Comparison of ENCODE assay signal across 1 cellular context in the genomic region with DNA sequence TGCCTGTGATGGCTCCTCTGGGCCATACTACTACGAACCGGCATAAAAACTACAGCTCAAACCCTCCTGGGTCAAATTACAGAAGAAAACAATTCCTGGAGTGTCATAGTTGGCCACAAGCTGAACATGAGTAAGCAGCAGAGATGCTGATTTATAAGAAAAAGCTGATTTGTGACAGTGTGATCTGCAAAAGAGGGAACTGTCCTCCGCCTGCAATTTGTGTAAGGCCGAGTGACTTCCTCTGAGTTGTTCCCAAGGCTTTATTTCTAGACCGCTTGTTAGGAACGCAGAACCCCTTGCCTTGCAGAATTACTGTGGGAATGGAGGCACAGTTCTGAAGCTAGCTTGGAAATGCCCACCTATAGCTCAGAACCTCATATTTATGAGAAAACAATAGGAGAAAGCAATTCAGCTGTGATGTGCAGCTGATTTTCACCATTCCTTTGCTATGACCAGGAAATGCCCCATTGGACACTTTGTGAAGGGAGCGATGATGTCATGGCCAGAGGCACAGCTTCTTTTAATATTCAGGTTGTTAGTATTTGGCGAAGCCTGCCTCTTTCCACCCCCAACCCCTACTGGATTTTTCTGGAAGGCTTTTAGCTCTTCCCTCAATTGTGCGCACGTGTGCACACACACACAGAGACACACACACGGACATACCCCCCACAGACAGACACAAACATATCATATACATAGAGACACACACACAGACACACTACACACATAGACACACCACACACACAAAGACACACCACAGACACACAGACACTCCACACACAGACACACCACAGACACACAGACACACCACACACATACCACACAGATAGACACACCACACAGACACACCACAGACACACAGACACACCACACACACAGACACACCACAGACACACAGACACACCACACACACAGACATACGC.
TF ChIP-seq lines count a peak whose summit lies in the region.

No MANE protein-coding gene starts in this region.

TF ChIP-seq in HEK293, 187 proteins besides CTCF, POLR2A, EP300 and RAD21 (continued from another document):
- TF ChIP-seq ZNF677 (tag by site-specific recombination; IDR thresholded peaks at IDR 0.05) (no peak), ZBTB1 (tag by site-specific recombination; IDR thresholded peaks at IDR 0.05) (no peak), ZNF621 (tag by site-specific recombination; IDR thresholded peaks at IDR 0.05) (no peak), OVOL3 (tag by site-specific recombination; IDR thresholded peaks at IDR 0.05) (no peak; the same call in 1 of the 2 replicates), HOXD13 (CRISPR knock-in tag; IDR thresholded peaks at IDR 0.05; ENCODE audit: borderline replicate concordance) (no peak), ZNF292 (tag by site-specific recombination; IDR thresholded peaks at IDR 0.05; ENCODE audit: borderline replicate concordance, low read depth) (no peak), ZNF560 (tag by site-specific recombination; IDR thresholded peaks at IDR 0.05; ENCODE audit: borderline replicate concordance) (no peak), ZFHX2 (tag by site-specific recombination; conservative IDR thresholded peaks at IDR 0.05) (no peak), ZNF274 (IDR thresholded peaks at IDR 0.05; ENCODE audit: low read length) (no peak), ZNF274 (tag by site-specific recombination; IDR thresholded peaks at IDR 0.05; ENCODE audit: borderline replicate concordance) (no peak), ZNF777 (tag by site-specific recombination; IDR thresholded peaks at IDR 0.05; ENCODE audit: borderline replicate concordance) (no peak), ZNF596 (tag by site-specific recombination; IDR thresholded peaks at IDR 0.05) (no peak), ZNF707 (tag by site-specific recombination; IDR thresholded peaks at IDR 0.05) (no peak)
- TF ChIP-seq, protein P1, sequence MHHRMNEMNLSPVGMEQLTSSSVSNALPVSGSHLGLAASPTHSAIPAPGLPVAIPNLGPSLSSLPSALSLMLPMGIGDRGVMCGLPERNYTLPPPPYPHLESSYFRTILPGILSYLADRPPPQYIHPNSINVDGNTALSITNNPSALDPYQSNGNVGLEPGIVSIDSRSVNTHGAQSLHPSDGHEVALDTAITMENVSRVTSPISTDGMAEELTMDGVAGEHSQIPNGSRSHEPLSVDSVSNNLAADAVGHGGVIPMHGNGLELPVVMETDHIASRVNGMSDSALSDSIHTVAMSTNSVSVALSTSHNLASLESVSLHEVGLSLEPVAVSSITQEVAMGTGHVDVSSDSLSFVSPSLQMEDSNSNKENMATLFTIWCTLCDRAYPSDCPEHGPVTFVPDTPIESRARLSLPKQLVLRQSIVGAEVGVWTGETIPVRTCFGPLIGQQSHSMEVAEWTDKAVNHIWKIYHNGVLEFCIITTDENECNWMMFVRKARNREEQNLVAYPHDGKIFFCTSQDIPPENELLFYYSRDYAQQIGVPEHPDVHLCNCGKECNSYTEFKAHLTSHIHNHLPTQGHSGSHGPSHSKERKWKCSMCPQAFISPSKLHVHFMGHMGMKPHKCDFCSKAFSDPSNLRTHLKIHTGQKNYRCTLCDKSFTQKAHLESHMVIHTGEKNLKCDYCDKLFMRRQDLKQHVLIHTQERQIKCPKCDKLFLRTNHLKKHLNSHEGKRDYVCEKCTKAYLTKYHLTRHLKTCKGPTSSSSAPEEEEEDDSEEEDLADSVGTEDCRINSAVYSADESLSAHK (tag by site-specific recombination; IDR thresholded peaks at IDR 0.05) = no peak
- TF ChIP-seq, protein P2, sequence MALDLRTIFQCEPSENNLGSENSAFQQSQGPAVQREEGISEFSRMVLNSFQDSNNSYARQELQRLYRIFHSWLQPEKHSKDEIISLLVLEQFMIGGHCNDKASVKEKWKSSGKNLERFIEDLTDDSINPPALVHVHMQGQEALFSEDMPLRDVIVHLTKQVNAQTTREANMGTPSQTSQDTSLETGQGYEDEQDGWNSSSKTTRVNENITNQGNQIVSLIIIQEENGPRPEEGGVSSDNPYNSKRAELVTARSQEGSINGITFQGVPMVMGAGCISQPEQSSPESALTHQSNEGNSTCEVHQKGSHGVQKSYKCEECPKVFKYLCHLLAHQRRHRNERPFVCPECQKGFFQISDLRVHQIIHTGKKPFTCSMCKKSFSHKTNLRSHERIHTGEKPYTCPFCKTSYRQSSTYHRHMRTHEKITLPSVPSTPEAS (tag by site-specific recombination; IDR thresholded peaks at IDR 0.05) = peak; percentile 94
